Comparison of ENCODE assay signal across 8 cellular contexts in the genomic region with DNA sequence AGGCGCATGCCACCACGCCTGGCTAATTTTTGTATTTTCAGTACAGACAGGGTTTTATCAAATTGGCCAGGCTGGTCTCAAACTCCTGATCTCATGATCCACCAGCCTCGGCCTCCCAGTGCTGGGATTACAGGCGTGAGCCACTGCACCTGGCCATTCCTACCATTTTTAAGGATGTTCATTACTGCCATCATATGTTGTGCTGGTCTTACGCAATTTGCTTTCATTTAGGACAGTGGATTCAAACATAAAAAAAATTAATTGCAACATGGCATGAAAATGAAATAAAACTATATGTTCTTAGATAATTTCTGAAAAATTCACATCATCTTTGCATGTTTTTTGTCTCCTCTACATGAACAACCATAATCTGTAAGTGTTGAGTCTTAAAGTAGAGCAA.
"Had no signal": no experiment of that assay in that cellular context is flagged by ENCODE, and none has a peak within 500 bp of the region (broad histone marks: within the 10 kb centered on the region; RNA-seq: fewer than 3 reads in every experiment).

No MANE protein-coding gene starts in this region.

- H3K9ac ChIP-seq: GM23248, KMS-11 had no signal

- H3K27ac ChIP-seq: GM23248, HL-60, KMS-11 had no signal

- H3K4me2 ChIP-seq: KMS-11 had no signal

- FAIRE-seq: H54 had no signal

- H3K4me3 ChIP-seq: GM23248 had no signal

- DNase-seq: GM23248, GOT3, H9, HCEC 1CT, KBM-7 had no signal
